Comparison of ENCODE assay signal across 14 cellular contexts in the genomic region with DNA sequence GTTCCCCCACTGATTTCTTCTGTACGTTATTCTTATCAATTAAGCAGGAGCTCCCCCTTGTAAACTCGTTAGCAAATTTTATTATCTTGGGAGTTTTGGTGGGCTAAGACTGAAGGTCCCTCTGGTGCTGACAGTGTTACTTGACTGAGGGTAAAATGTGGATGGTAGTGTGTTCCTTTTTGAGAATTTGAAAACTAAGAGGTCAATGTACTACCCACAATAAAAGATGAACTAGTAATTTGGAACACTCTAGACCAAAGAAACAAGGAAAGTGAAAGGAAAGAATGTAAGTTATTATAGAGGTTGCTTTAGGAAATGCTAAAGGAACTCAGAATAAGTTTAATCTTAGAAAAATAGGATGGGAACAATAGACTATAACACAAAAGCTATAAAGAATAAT. TPM values are rescaled to one million over a fixed set of nuclear protein-coding genes. Genes with fewer than 3 reads are reported as not detected.
A peak's percentile ranks its signal among the peaks of the same experiment; 100 is the strongest.
DNase-seq lines count a peak whose midpoint lies in the region; ATAC-seq and TF ChIP-seq lines count a peak whose summit lies in the region.
"Had no signal": no experiment of that assay in that cellular context is flagged by ENCODE, and none has a peak within 500 bp of the region (broad histone marks: within the 10 kb centered on the region; RNA-seq: fewer than 3 reads in every experiment).

No MANE protein-coding gene starts in this region.

- H3K36me3 Mint-ChIP-seq in CD14-positive monocyte: peaks cover 33 to 43% of the 10 kb centered on the region in 2 donors
- H3K36me3 Mint-ChIP-seq in activated naive CD8-positive, alpha-beta T cell: peaks cover 27% of the 10 kb centered on the region
- H3K36me3 Mint-ChIP-seq in natural killer cell: peaks cover 20% of the 10 kb centered on the region

- no peak for TF ChIP-seq EP300 in gastroesophageal sphincter (IDR thresholded peaks at IDR 0.05)

- H3K27ac ChIP-seq in GM23248: peak overlapping the region; percentile 84
- no peak overlapping the region for H3K27ac ChIP-seq in gastroesophageal sphincter

- ATAC-seq in natural killer cell (no peak), gastroesophageal sphincter (no peak), HG02938 (IDR thresholded peaks at IDR 0.05; ENCODE audit: unreplicated experiment) (no peak)

- H3K9ac ChIP-seq in GM23248: 0 out of 2 replicates have a peak overlapping the region, but pooled peaks have one; percentile 32

- H3K9me3 ChIP-seq in GM23248 (ENCODE audit: low read depth) (no peaks in the 10 kb centered on the region), gastroesophageal sphincter (peaks cover 0 to 23% (median 0%) of the 10 kb centered on the region in 3 donors)

- H3K27me3 Mint-ChIP-seq in CD14-positive monocyte (ENCODE audit: low read depth in 3 of 3): no peaks in the 10 kb centered on the region
- H3K27me3 Mint-ChIP-seq in activated naive CD8-positive, alpha-beta T cell: no peaks in the 10 kb centered on the region
- H3K27me3 Mint-ChIP-seq in natural killer cell (ENCODE audit: low read depth in 2 of 2): no peaks in the 10 kb centered on the region

- no peak overlapping the region for H2AFZ ChIP-seq in GM23248

- TF ChIP-seq CTCF in CD14-positive monocyte (IDR thresholded peaks at IDR 0.05) (no peak), natural killer cell (IDR thresholded peaks at IDR 0.05) (no peak), gastroesophageal sphincter (IDR thresholded peaks at IDR 0.05) (no peak)

- H4K20me1 ChIP-seq in GM23248 (ENCODE audit: insufficient read depth): peaks cover 19% of the 10 kb centered on the region; the same call in 1 of the 2 replicates

- 94 to 95% methylated on average over 2 of the region's 2 CpGs for WGBS in GM23248 (ENCODE audit: low coverage in 1 of 2, low lambda C conversion rate in 2 of 2, missing lambda C conversion rate in 2 of 2), 2 experiments
- WGBS in gastroesophageal sphincter (ENCODE audit: low coverage in 1 of 2), 2 donors: 59 to 61% methylated on average over 2 of the region's 2 CpGs

- intact Hi-C loops in CD14-positive monocyte (cut with micrococcal nuclease) (no loop called here), natural killer cell (cut with micrococcal nuclease) (no loop called here)

- H3K9me3 Mint-ChIP-seq in CD14-positive monocyte: peaks cover 4 to 13% (median 12%) of the 10 kb centered on the region in 7 donors
- H3K9me3 Mint-ChIP-seq in activated naive CD8-positive, alpha-beta T cell (ENCODE audit: low read depth): peaks cover 9% of the 10 kb centered on the region
- H3K9me3 Mint-ChIP-seq in natural killer cell: no peaks in the 10 kb centered on the region

- H3K9me2 ChIP-seq in GM23248 (ENCODE audit: insufficient read depth): no peaks in the 10 kb centered on the region

- H3K4me3 Mint-ChIP-seq in CD14-positive monocyte (no peak overlapping the region), natural killer cell (peak overlapping the region; percentile 80)
- peak overlapping the region; percentile 70 for H3K4me3 Mint-ChIP-seq in activated naive CD8-positive, alpha-beta T cell

- peak overlapping the region; percentile 63 for H3K4me2 ChIP-seq in GM23248 (ENCODE audit: unreplicated experiment)

- H3K4me3 ChIP-seq in GM23248: no peak overlapping the region
- no peak overlapping the region for H3K4me3 ChIP-seq in gastroesophageal sphincter
- H3K4me3 ChIP-seq: adrenal gland, stomach, vagina had no signal

- H3K36me3 ChIP-seq in GM23248 (ENCODE audit: low read depth): peaks cover 42% of the 10 kb centered on the region
- peaks cover 0 to 27% of the 10 kb centered on the region in 2 donors for H3K36me3 ChIP-seq in gastroesophageal sphincter
- H3K36me3 ChIP-seq: adrenal gland had no signal

- H3K79me2 ChIP-seq in GM23248 (ENCODE audit: insufficient read depth): peaks cover 96% of the 10 kb centered on the region

- H3K4me1 Mint-ChIP-seq in CD14-positive monocyte (peaks cover 17% of the 10 kb centered on the region), natural killer cell (peaks cover 72 to 77% of the 10 kb centered on the region in 2 donors)
- H3K4me1 Mint-ChIP-seq in activated naive CD8-positive, alpha-beta T cell (ENCODE audit: low read depth): peaks cover 67% of the 10 kb centered on the region

- H3F3A ChIP-seq in GM23248 (ENCODE audit: insufficient read depth): peaks cover 80% of the 10 kb centered on the region

- in situ Hi-C loops in GM23248 (cut with MboI): no loop called here

- H3K4me1 ChIP-seq in GM23248 (ENCODE audit: insufficient read depth) (peaks cover 47% of the 10 kb centered on the region), gastroesophageal sphincter (peaks cover 9 to 51% (median 20%) of the 10 kb centered on the region in 3 donors)

- H3K27ac Mint-ChIP-seq in CD14-positive monocyte: peak overlapping the region in 4 of 7 donors; percentile 3 to 72 (median 28)
- H3K27ac Mint-ChIP-seq in activated naive CD8-positive, alpha-beta T cell: peak overlapping the region; percentile 95
- H3K27ac Mint-ChIP-seq in natural killer cell: peak overlapping the region; percentile 85 to 87

- no peak for TF ChIP-seq POLR2A in gastroesophageal sphincter (IDR thresholded peaks at IDR 0.05)

- no peak for DNase-seq in CD14-positive monocyte (ENCODE audit: low spot score)
- DNase-seq in GM23248: no peak
- no peak for DNase-seq in natural killer cell
- DNase-seq in NCI-H1048 (lab: John Stamatoyannopoulos, UW): no peak
- DNase-seq: activated CD4-positive, alpha-beta T cell treated with anti-CD3 and anti-CD28 coated beads, Interleukin-2, amount 50 U/mL, for 48 hours; DMS79 treated with DMSO at 0.1 percent for 48 hours; GOT3; stomach; T1000 had no signal

- H3K27me3 ChIP-seq in GM23248 (replicated peaks; ENCODE audit: insufficient read depth): no peaks in the 10 kb centered on the region
- H3K27me3 ChIP-seq in gastroesophageal sphincter: no peaks in the 10 kb centered on the region
- H3K27me3 ChIP-seq: adrenal gland, stomach, vagina had no signal

RNA-seq across cellular contexts. Expression of gene YWHAQ, which starts 35.1 kb away (rescaled TPM):
- 100 to 1,000 TPM; 165 to 173 TPM for polyA plus RNA-seq in CD14-positive monocyte
- 397 and 400 TPM in 2 replicates for total RNA-seq in GM23248 (2014; rRNA removed; shearing (Covaris generic))
- polyA plus RNA-seq in GM23248 (2016; fragmentation: Nextera tagmentation; extraction: Ambion mirVana): 694 and 728 TPM in 2 replicates
- total RNA-seq in natural killer cell: 100 to 1,000 TPM; 227 to 240 (median 238) TPM
- 100 to 1,000 TPM; 226 to 282 (median 255) TPM for total RNA-seq in gastroesophageal sphincter

RNA-seq across cellular contexts. Expression of gene ADAM17, which starts 40.1 kb away (rescaled TPM):
- polyA plus RNA-seq in CD14-positive monocyte (10 to 100 TPM; 30.2 to 34.8 TPM), GM23248 (2016; fragmentation: Nextera tagmentation; extraction: Ambion mirVana) (19.8 and 20.9 TPM in 2 replicates)
- 25.4 and 31.8 TPM in 2 replicates for total RNA-seq in GM23248 (2014; rRNA removed; shearing (Covaris generic))
- total RNA-seq in natural killer cell (10 to 100 TPM; 44.0 to 53.8 (median 46.8) TPM), gastroesophageal sphincter (10 to 100 TPM; 16.0 to 38.3 (median 17.9) TPM)

Comparison
In these comparisons a context has a peak if more than half of its experiments do, and no peak if none do; other contexts are left out.
1. H3K27ac Mint-ChIP-seq: peak in every context shown above with its lines; median percentile 95 in activated naive CD8-positive, alpha-beta T cell; 86 in natural killer cell; 28 in CD14-positive monocyte.
2. H3K4me3 Mint-ChIP-seq: peak in activated naive CD8-positive, alpha-beta T cell (single experiment) and natural killer cell (single experiment); none in CD14-positive monocyte (0 of 2).